Comparison of ENCODE assay signal across 8 cellular contexts in the genomic region with DNA sequence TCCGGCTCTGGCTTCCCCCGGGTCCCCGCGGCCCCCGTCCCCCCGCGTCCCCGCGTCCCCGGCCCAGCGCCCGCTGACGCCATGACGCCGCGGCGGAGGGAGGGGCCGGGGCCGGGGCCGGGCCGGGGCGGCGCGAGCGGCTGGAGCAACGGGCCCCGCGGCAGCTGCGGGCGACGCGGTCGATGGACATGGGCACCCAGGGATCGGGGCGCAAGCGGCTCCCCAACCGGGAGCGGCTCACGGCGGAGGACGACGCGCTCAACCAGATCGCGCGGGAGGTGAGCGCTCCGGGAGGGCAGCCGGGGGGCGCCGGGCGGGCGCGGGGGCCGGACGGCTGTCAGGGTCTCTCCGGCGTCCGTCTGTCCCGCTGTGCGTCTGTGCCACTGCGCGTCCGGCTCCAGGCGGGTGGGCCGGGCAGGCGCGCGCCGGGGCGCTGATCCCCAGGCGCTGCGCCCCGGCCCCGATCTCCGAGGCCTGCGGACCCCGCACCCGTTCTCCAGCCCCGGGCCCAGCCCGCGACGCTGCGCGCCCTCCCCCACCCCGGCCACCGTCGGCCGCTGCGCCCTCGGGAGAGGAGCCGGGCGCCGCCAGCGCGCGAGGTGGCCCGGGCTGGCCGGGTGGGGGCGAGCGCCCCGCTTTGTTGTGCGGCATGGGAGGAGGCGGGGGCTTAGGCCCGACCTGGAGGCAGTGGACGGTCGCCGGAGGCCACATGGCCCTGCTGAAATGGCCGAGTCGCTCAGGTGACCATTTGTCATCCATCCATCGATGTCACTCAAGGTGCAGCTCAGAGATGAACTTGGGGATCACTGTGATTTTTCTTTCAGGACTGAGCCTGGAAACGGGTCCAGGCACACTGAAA. TPM values are rescaled to one million over a fixed set of nuclear protein-coding genes. Genes with fewer than 3 reads are reported as not detected.
DNase-seq lines count a peak whose midpoint lies in the region; ATAC-seq, FAIRE-seq and TF ChIP-seq lines count a peak whose summit lies in the region.

Gene LRRFIP1 (plus strand): TSS at position 125 of the 859 bp plus-strand sequence. CDS start 58 bp downstream, at position 183.

- H3K4me1 ChIP-seq in esophagus squamous epithelium (peaks cover 0 to 49% (median 5%) of the 10 kb centered on the region in 3 donors), muscle layer of duodenum (ENCODE audit: control insufficient read depth in 1 of 2, insufficient read depth in 2 of 2, low read length in 2 of 2) (peaks cover 0 to 24% of the 10 kb centered on the region in 2 donors)

- TF ChIP-seq POLR2A in esophagus squamous epithelium (IDR thresholded peaks at IDR 0.05): peak in 1 of 4 donors; percentile 48

- peak within 1 kb of the TSS; percentile 62 to 87 (median 76) for H3K27ac ChIP-seq in esophagus squamous epithelium
- H3K27ac ChIP-seq in muscle layer of duodenum (ENCODE audit: low read length): no peak within 1 kb of the TSS

- H3K9me3 ChIP-seq in esophagus squamous epithelium (no peaks in the 10 kb centered on the region), muscle layer of duodenum (ENCODE audit: control insufficient read depth in 1 of 2, low read length in 2 of 2) (no peaks in the 10 kb centered on the region)

- TF ChIP-seq CTCF in WTC11 (IDR thresholded peaks at IDR 0.05): no peak
- no peak for TF ChIP-seq CTCF in esophagus squamous epithelium (IDR thresholded peaks at IDR 0.05)

- CTCF ChIA-PET in WTC11 (lab: Charles Lee): interaction anchor here (0.9 to 2.2 kb wide), 7 partner anchors 13 to 152 kb away, joined by 3 to 12 read pairs (median 4); no protein-coding TSS in a partner anchor

- peak within 1 kb of the TSS; percentile 45 to 88 (median 64) for H3K4me3 ChIP-seq in esophagus squamous epithelium
- H3K4me3 ChIP-seq in muscle layer of duodenum (ENCODE audit: low read depth in 1 of 2, low read length in 2 of 2): peak within 1 kb of the TSS; percentile 53 to 60

- peaks cover 13% of the 10 kb centered on the region for H3K36me3 Mint-ChIP-seq in WTC11

- POLR2A ChIA-PET in WTC11 (lab: Charles Lee): no interaction called here

- ATAC-seq in WTC11: peak; percentile 62
- ATAC-seq in GM21737 (IDR thresholded peaks at IDR 0.05; ENCODE audit: unreplicated experiment): no peak
- ATAC-seq in GM19351 (IDR thresholded peaks at IDR 0.05; ENCODE audit: unreplicated experiment): no peak

- no peak for FAIRE-seq in urothelium cell line (lab: Jason Lieb, UNC)

- H3K4me3 Mint-ChIP-seq in WTC11: peak within 1 kb of the TSS; percentile 83

- DNase-seq in T-helper 1 cell (no peak), WTC11 (ENCODE audit: low spot score) (peak; percentile 46), esophagus squamous epithelium (lab: John Stamatoyannopoulos, UW) (no peak), urothelium cell line (ENCODE audit: low spot score) (peak; percentile 65)

- 0 to 1% methylated on average over 1 to 10 of the region's 112 CpGs for WGBS in esophagus squamous epithelium, 2 donors

- H3K9me3 Mint-ChIP-seq in WTC11: no peaks in the 10 kb centered on the region

- H3K4me1 Mint-ChIP-seq in WTC11: peaks cover 42% of the 10 kb centered on the region

- intact Hi-C loops in T-helper 1 cell treated with Interleukin-12 subunit alpha and Interleukin-12 subunit beta and Interleukin-4 antibody, amounts not matched to agents 30 ng/mL and 1 ng/mL, for 36 hours (cut with micrococcal nuclease): no loop called here
- intact Hi-C loops in esophagus squamous epithelium (cut with DNase I): no loop called here

- peaks cover 41% of the 10 kb centered on the region for H3K27me3 Mint-ChIP-seq in WTC11 (ENCODE audit: low read depth)

- H3K27ac Mint-ChIP-seq in WTC11: no peak within 1 kb of the TSS

- no peaks in the 10 kb centered on the region for H3K36me3 ChIP-seq in esophagus squamous epithelium
- H3K36me3 ChIP-seq in muscle layer of duodenum (ENCODE audit: control insufficient read depth in 1 of 2, insufficient read depth in 2 of 2, low read length in 2 of 2): no peaks in the 10 kb centered on the region

- H3K27me3 ChIP-seq in esophagus squamous epithelium (peaks cover 0 to 40% (median 0%) of the 10 kb centered on the region in 4 donors), muscle layer of duodenum (ENCODE audit: low read depth, low read length) (no peaks in the 10 kb centered on the region)

TF ChIP-seq in WTC11, 78 proteins besides CTCF, POLR2A, EP300 and RAD21 (continues in another document):
- TF ChIP-seq FOXK1 (CRISPR knock-in tag; IDR thresholded peaks at IDR 0.05) (no peak), RELA (CRISPR knock-in tag; IDR thresholded peaks at IDR 0.05; ENCODE audit: borderline replicate concordance) (no peak), ZNF281 (CRISPR knock-in tag; IDR thresholded peaks at IDR 0.05) (no peak), USF1 (CRISPR knock-in tag; IDR thresholded peaks at IDR 0.05) (0 out of 2 replicates have a peak, but pooled peaks have one; percentile 13), KAT7 (CRISPR knock-in tag; IDR thresholded peaks at IDR 0.05; ENCODE audit: borderline replicate concordance) (no peak), ZNF263 (CRISPR knock-in tag; IDR thresholded peaks at IDR 0.05; ENCODE audit: low read depth) (no peak)
- TF ChIP-seq, protein P1, sequence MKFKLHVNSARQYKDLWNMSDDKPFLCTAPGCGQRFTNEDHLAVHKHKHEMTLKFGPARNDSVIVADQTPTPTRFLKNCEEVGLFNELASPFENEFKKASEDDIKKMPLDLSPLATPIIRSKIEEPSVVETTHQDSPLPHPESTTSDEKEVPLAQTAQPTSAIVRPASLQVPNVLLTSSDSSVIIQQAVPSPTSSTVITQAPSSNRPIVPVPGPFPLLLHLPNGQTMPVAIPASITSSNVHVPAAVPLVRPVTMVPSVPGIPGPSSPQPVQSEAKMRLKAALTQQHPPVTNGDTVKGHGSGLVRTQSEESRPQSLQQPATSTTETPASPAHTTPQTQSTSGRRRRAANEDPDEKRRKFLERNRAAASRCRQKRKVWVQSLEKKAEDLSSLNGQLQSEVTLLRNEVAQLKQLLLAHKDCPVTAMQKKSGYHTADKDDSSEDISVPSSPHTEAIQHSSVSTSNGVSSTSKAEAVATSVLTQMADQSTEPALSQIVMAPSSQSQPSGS (CRISPR knock-in tag; IDR thresholded peaks at IDR 0.05; ENCODE audit: borderline replicate concordance, low read depth): no peak
- TF ChIP-seq, protein P2, sequence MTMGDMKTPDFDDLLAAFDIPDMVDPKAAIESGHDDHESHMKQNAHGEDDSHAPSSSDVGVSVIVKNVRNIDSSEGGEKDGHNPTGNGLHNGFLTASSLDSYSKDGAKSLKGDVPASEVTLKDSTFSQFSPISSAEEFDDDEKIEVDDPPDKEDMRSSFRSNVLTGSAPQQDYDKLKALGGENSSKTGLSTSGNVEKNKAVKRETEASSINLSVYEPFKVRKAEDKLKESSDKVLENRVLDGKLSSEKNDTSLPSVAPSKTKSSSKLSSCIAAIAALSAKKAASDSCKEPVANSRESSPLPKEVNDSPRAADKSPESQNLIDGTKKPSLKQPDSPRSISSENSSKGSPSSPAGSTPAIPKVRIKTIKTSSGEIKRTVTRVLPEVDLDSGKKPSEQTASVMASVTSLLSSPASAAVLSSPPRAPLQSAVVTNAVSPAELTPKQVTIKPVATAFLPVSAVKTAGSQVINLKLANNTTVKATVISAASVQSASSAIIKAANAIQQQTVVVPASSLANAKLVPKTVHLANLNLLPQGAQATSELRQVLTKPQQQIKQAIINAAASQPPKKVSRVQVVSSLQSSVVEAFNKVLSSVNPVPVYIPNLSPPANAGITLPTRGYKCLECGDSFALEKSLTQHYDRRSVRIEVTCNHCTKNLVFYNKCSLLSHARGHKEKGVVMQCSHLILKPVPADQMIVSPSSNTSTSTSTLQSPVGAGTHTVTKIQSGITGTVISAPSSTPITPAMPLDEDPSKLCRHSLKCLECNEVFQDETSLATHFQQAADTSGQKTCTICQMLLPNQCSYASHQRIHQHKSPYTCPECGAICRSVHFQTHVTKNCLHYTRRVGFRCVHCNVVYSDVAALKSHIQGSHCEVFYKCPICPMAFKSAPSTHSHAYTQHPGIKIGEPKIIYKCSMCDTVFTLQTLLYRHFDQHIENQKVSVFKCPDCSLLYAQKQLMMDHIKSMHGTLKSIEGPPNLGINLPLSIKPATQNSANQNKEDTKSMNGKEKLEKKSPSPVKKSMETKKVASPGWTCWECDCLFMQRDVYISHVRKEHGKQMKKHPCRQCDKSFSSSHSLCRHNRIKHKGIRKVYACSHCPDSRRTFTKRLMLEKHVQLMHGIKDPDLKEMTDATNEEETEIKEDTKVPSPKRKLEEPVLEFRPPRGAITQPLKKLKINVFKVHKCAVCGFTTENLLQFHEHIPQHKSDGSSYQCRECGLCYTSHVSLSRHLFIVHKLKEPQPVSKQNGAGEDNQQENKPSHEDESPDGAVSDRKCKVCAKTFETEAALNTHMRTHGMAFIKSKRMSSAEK (CRISPR knock-in tag; IDR thresholded peaks at IDR 0.05; ENCODE audit: borderline replicate concordance): no peak

RNA-seq across cellular contexts. Expression of gene LRRFIP1, which starts in this region (rescaled TPM):
- 211 and 217 TPM in 2 replicates for total RNA-seq in T-helper 1 cell treated with Interleukin-12 subunit alpha and Interleukin-12 subunit beta and Interleukin-4 antibody, amounts not matched to agents 30 ng/mL and 1 ng/mL, for 36 hours
- total RNA-seq in WTC11 (2021): 70.6 to 88.4 TPM (median 71.2 TPM) in 3 replicates
- total RNA-seq in esophagus squamous epithelium: 100 to 1,000 TPM in 2 of 4 donors, 10 to 100 TPM in 2; 84.9 to 152 (median 120) TPM

Comparison
In these comparisons a context has a peak if more than half of its experiments do, and no peak if none do; other contexts are left out.
1. DNase-seq: peak in WTC11 (single experiment) and urothelium cell line (single experiment); none in T-helper 1 cell (0 of 5) and esophagus squamous epithelium (single experiment).